In genomic region chr19:6292006-6292405, GRCh38 we compare ENCODE assay signal across 17 cellular contexts. TPM values are rescaled to one million over a fixed set of nuclear protein-coding genes. Genes with fewer than 3 reads are reported as not detected.
"Had no signal": no experiment of that assay in that cellular context is flagged by ENCODE, and none has a peak within 500 bp of the region (broad histone marks: within the 10 kb centered on the region; RNA-seq: fewer than 3 reads in every experiment).

No MANE protein-coding gene starts in this region.

- H3K27me3 ChIP-seq: dorsolateral prefrontal cortex, left lung, upper lobe of right lung had no signal

- ATAC-seq: left lung, psoas muscle, sciatic nerve, upper lobe of right lung had no signal

- H3K36me3 ChIP-seq: left lung, upper lobe of right lung, WERI-Rb-1 had no signal

- H3K27ac ChIP-seq: dorsolateral prefrontal cortex, left lung, psoas muscle, upper lobe of right lung, WERI-Rb-1 had no signal

- H3K4me1 ChIP-seq: left lung, psoas muscle, upper lobe of right lung had no signal

- DNase-seq: activated CD4-positive, alpha-beta T cell treated with anti-CD3 and anti-CD28 coated beads for 4 hours; activated naive CD4-positive, alpha-beta T cell treated with anti-CD3 and anti-CD28 coated beads, Interleukin-2, amount 50 U/mL, for 16 hours; activated T-cell treated with anti-CD3 and anti-CD28 coated beads for 4 hours; amygdala; cerebellar nuclear complex; dorsolateral prefrontal cortex; glutamatergic neuron; left lung; psoas muscle; stimulated activated CD4-positive, alpha-beta T cell treated with anti-CD3 and anti-CD28 coated beads, Interleukin-2, amount 100 ng/mL, for 24 hours; stimulated activated naive CD4-positive, alpha-beta T cell treated with Interleukin-2 at 50 U/mL for 16 hours; T-helper 1 cell; upper lobe of right lung; WERI-Rb-1 had no signal

- H3K4me3 ChIP-seq: dorsolateral prefrontal cortex, left lung, psoas muscle, upper lobe of right lung had no signal

RNA-seq across cellular contexts. Expression of gene ACER1, which starts 41.4 kb away (rescaled TPM):
- total RNA-seq: activated CD8-positive, alpha-beta memory T cell treated with anti-CD3 and anti-CD28 coated beads for 36 hours; left lung; psoas muscle; sciatic nerve; temporal lobe; upper lobe of right lung had no signal
- polyA plus RNA-seq: psoas muscle had no signal
